ENCODE assay signal across 13 cellular contexts in genomic region chr11:115194798-115195101, GRCh38.
A peak's percentile ranks its signal among the peaks of the same experiment; 100 is the strongest.
DNase-seq lines count a peak whose midpoint lies in the region; ATAC-seq lines count a peak whose summit lies in the region.
"Had no signal": no experiment of that assay in that cellular context is flagged by ENCODE, and none has a peak within 500 bp of the region (broad histone marks: within the 10 kb centered on the region; RNA-seq: fewer than 3 reads in every experiment).

No MANE protein-coding gene starts in this region.

- H3K27me3 Mint-ChIP-seq in activated CD4-positive, alpha-beta T cell treated with anti-CD3 and anti-CD28 coated beads for 36 hours, result peaks cover 6% of the 10 kb centered on the region
- H3K27me3 Mint-ChIP-seq: dendritic cell treated with granulocyte-macrophage colony-stimulating factor and Interleukin-4, amounts not matched to agents 40 ng/mL and 50 ng/mL, for 4 days had no signal

- H3K4me1 Mint-ChIP-seq in activated CD4-positive, alpha-beta T cell treated with anti-CD3 and anti-CD28 coated beads for 36 hours, result peaks cover 4% of the 10 kb centered on the region

- ATAC-seq in activated CD4-positive, alpha-beta T cell treated with anti-CD3 and anti-CD28 coated beads for 36 hours, result peak; percentile 55
- ATAC-seq in GM21367 (IDR thresholded peaks at IDR 0.05; ENCODE audit: unreplicated experiment), result peak; percentile 38
- peak; percentile 38 for ATAC-seq in HG03565 (IDR thresholded peaks at IDR 0.05; ENCODE audit: unreplicated experiment)
- ATAC-seq: A549 had no signal

- intact Hi-C loops in activated CD4-positive, alpha-beta T cell treated with anti-CD3 and anti-CD28 coated beads for 36 hours (cut with DNase I, micrococcal nuclease), result loop anchor here (1.0 kb wide), 1 partner anchor 28 kb away; no protein-coding TSS in a partner anchor

- H3K36me3 Mint-ChIP-seq in activated CD4-positive, alpha-beta T cell treated with anti-CD3 and anti-CD28 coated beads for 36 hours (ENCODE audit: low read depth), result no peaks in the 10 kb centered on the region

- CTCF ChIA-PET in activated CD4-positive, alpha-beta T cell treated with anti-CD3 and anti-CD28 coated beads for 36 hours (lab: Charles Lee), result no interaction called here

- DNase-seq in activated CD4-positive, alpha-beta T cell treated with anti-CD3 and anti-CD28 coated beads for 36 hours, result peak; percentile 7
- DNase-seq in activated CD4-positive, alpha-beta T cell treated with anti-CD3 and anti-CD28 coated beads for 4 hours, result no peak
- DNase-seq in left kidney (ENCODE audit: low read depth, low spot score) (peak; percentile 78), glomerular visceral epithelial cell (ENCODE audit: extremely low spot score) (no peak), NCI-H774 (lab: John Stamatoyannopoulos, UW) (no peak), NCI-H82 treated with DMSO at 0.1 percent for 48 hours (lab: John Stamatoyannopoulos, UW; ENCODE audit: unreplicated experiment) (no peak)
- DNase-seq: H9, NCI-H510A had no signal

- H3K4me3 Mint-ChIP-seq in activated CD4-positive, alpha-beta T cell treated with anti-CD3 and anti-CD28 coated beads for 36 hours, result peak overlapping the region; percentile 2
- H3K4me3 Mint-ChIP-seq: dendritic cell treated with granulocyte-macrophage colony-stimulating factor and Interleukin-4, amounts not matched to agents 40 ng/mL and 50 ng/mL, for 4 days; H9; nephron had no signal

- POLR2A ChIA-PET in activated CD4-positive, alpha-beta T cell treated with anti-CD3 and anti-CD28 coated beads for 36 hours (lab: Charles Lee), result no interaction called here

- H3K9me3 Mint-ChIP-seq in activated CD4-positive, alpha-beta T cell treated with anti-CD3 and anti-CD28 coated beads for 36 hours (ENCODE audit: low read depth), result no peaks in the 10 kb centered on the region
- H3K9me3 Mint-ChIP-seq: dendritic cell treated with granulocyte-macrophage colony-stimulating factor and Interleukin-4, amounts not matched to agents 40 ng/mL and 50 ng/mL, for 4 days; H9; nephron had no signal

- H3K27ac Mint-ChIP-seq in activated CD4-positive, alpha-beta T cell treated with anti-CD3 and anti-CD28 coated beads for 36 hours, result no peak overlapping the region
- H3K27ac Mint-ChIP-seq: dendritic cell treated with granulocyte-macrophage colony-stimulating factor and Interleukin-4, amounts not matched to agents 40 ng/mL and 50 ng/mL, for 4 days; H9 had no signal

Comparison
In these comparisons a context has a peak if more than half of its experiments do, and no peak if none do; other contexts are left out.
1. DNase-seq: peak in activated CD4-positive, alpha-beta T cell treated with anti-CD3 and anti-CD28 coated beads for 36 hours (single experiment) and left kidney (single experiment); none in activated CD4-positive, alpha-beta T cell treated with anti-CD3 and anti-CD28 coated beads for 4 hours (0 of 2), glomerular visceral epithelial cell (single experiment), NCI-H774 (single experiment) and NCI-H82 treated with DMSO at 0.1 percent for 48 hours (single experiment).
2. Peak in every context shown above with its lines, with median percentiles within 50 percentile points of each other: ATAC-seq.